24 cellular contexts compared by ENCODE assay signal in genomic region chr15:76328962-76329361, GRCh38. TPM values are rescaled to one million over a fixed set of nuclear protein-coding genes. Genes with fewer than 3 reads are reported as not detected.
DNase-seq lines count a peak whose midpoint lies in the region; ATAC-seq and TF ChIP-seq lines count a peak whose summit lies in the region.
"Had no signal": no experiment of that assay in that cellular context is flagged by ENCODE, and none has a peak within 500 bp of the region (broad histone marks: within the 10 kb centered on the region; RNA-seq: fewer than 3 reads in every experiment).

No MANE protein-coding gene starts in this region.

- H3K79me2 ChIP-seq in SK-N-SH (ENCODE audit: insufficient read depth) (no peaks in the 10 kb centered on the region), mesendoderm (ENCODE audit: control insufficient read depth, insufficient read depth, low read length) (no peaks in the 10 kb centered on the region)

- no peak overlapping the region for H3K4ac ChIP-seq in mesendoderm (ENCODE audit: low read depth, low read length)

- no peaks in the 10 kb centered on the region for H3K79me1 ChIP-seq in mesendoderm (ENCODE audit: low read length)

- TF ChIP-seq RAD21 in SK-N-SH (IDR thresholded peaks at IDR 0.05; ENCODE audit: low read length) = no peak

- no peaks in the 10 kb centered on the region for H4K20me1 ChIP-seq in SK-N-SH (ENCODE audit: insufficient read depth)

- POLR2A ChIA-PET in HEK293 (lab: Yijun Ruan, JAX) (interaction anchor here (2.8 to 3.4 kb wide), 2 partner anchors 7 to 18 kb away, joined by 20 to 24 read pairs; partner anchors contain the start of genes ETFA and ISL2), SK-N-SH (lab: Yijun Ruan, JAX) (no interaction called here)

- ATAC-seq in HG03097 (IDR thresholded peaks at IDR 0.05; ENCODE audit: low FRiP score, unreplicated experiment) = no peak

- H4K8ac ChIP-seq in mesendoderm (ENCODE audit: low read depth, low read length) = no peak overlapping the region

- H3K56ac ChIP-seq in mesendoderm (ENCODE audit: low read length) = no peak overlapping the region

- H2AFZ ChIP-seq in SK-N-SH (ENCODE audit: low read depth) = no peak overlapping the region

- no peak overlapping the region for H2BK120ac ChIP-seq in mesendoderm (ENCODE audit: low read depth, low read length)

- no peak overlapping the region for H2BK5ac ChIP-seq in mesendoderm (ENCODE audit: low read length)

- H3K9me3 ChIP-seq in HEK293 (ENCODE audit: control insufficient read depth, insufficient read depth, low read depth, low read length) = no peaks in the 10 kb centered on the region
- no peaks in the 10 kb centered on the region for H3K9me3 ChIP-seq in SK-N-SH
- H3K9me3 ChIP-seq: ascending aorta, vagina had no signal

- H3K9me2 ChIP-seq in SK-N-SH = no peaks in the 10 kb centered on the region

- no peak overlapping the region for H3K18ac ChIP-seq in mesendoderm (ENCODE audit: low read length)

- H3K27ac ChIP-seq in HEK293 (ENCODE audit: extremely low read depth, low read depth, low read length) = no peak overlapping the region
- no peak overlapping the region for H3K27ac ChIP-seq in SK-N-SH (ENCODE audit: low read depth in 2 of 2, low read length in 1 of 2)
- no peak overlapping the region for H3K27ac ChIP-seq in mesendoderm (ENCODE audit: low read depth, low read length)
- H3K27ac ChIP-seq: ascending aorta, C4-2B, neural progenitor cell, vagina had no signal

- CTCF ChIA-PET in HEK293 (lab: Yijun Ruan, JAX) (interaction anchor here (0.6 to 3.5 kb wide), 8 partner anchors 19 to 483 kb away, joined by 3 to 32 read pairs (median 6); partner anchors contain the start of gene ETFA), SK-N-SH (lab: Yijun Ruan, JAX) (interaction anchor here (1.0 to 2.8 kb wide), 7 partner anchors 11 to 142 kb away, joined by 3 to 18 read pairs (median 6); no protein-coding TSS in a partner anchor)

- no peak overlapping the region for H3K23ac ChIP-seq in mesendoderm (ENCODE audit: low read length)

- WGBS in SK-N-SH (ENCODE audit: low lambda C conversion rate) = 46% methylated on average over 4 of the region's 4 CpGs
- WGBS in mesendoderm (ENCODE audit: extremely low coverage, insufficient coverage, low lambda C conversion rate) = no CpG with 5 or more reads among the region's 4 CpGs

- TF ChIP-seq CTCF in HEK293 (tag by site-specific recombination; IDR thresholded peaks at IDR 0.05) = no peak
- no peak for TF ChIP-seq CTCF in SK-N-SH (IDR thresholded peaks at IDR 0.05)
- TF ChIP-seq CTCF in fibroblast of the aortic adventitia (IDR thresholded peaks at IDR 0.05; ENCODE audit: insufficient read depth, low read length) = no peak

- H3K9ac ChIP-seq in SK-N-SH (no peak overlapping the region), mesendoderm (ENCODE audit: low read length) (no peak overlapping the region)
- H3K9ac ChIP-seq: neural progenitor cell had no signal

- no peak for TF ChIP-seq EP300 in SK-N-SH (IDR thresholded peaks at IDR 0.05; ENCODE audit: borderline replicate concordance in 1 of 2, low read depth in 1 of 2, low read length in 1 of 2)

- peaks cover 5% of the 10 kb centered on the region for H3F3A ChIP-seq in SK-N-SH (replicated peaks; ENCODE audit: insufficient read depth)

- no peak overlapping the region for H4K5ac ChIP-seq in mesendoderm (ENCODE audit: low read length)

- H3K4me2 ChIP-seq in SK-N-SH (no peak overlapping the region), mesendoderm (ENCODE audit: low read length) (no peak overlapping the region)
- H3K4me2 ChIP-seq: neural progenitor cell had no signal

- H3K27me3 ChIP-seq in SK-N-SH (ENCODE audit: insufficient read depth) = no peaks in the 10 kb centered on the region
- no peaks in the 10 kb centered on the region for H3K27me3 ChIP-seq in mesendoderm (ENCODE audit: insufficient read depth, low read length, poor library complexity)
- H3K27me3 ChIP-seq: vagina had no signal

- H2AK5ac ChIP-seq in mesendoderm (ENCODE audit: low read length) = no peak overlapping the region

- H3K36me3 ChIP-seq in HEK293 (ENCODE audit: control insufficient read depth in 2 of 2, insufficient read depth in 1 of 2, low read length in 2 of 2) (no peaks in the 10 kb centered on the region), SK-N-SH (replicated peaks in 1 of 2; ENCODE audit: control insufficient read depth in 1 of 2, insufficient read depth in 2 of 2, low read length in 1 of 2) (no peaks in the 10 kb centered on the region), mesendoderm (ENCODE audit: control insufficient read depth, insufficient read depth, low read length) (no peaks in the 10 kb centered on the region)
- H3K36me3 ChIP-seq: ascending aorta, neural progenitor cell, vagina had no signal

- H3K4me3 ChIP-seq in HEK293 (ENCODE audit: low read depth, low read length) = no peak overlapping the region
- no peak overlapping the region for H3K4me3 ChIP-seq in SK-N-SH (ENCODE audit: low read depth in 2 of 2, low read length in 1 of 2)
- H3K4me3 ChIP-seq in fibroblast of the aortic adventitia (ENCODE audit: low read depth, low read length) = no peak overlapping the region
- H3K4me3 ChIP-seq in mesendoderm (ENCODE audit: low read length) = no peak overlapping the region
- H3K4me3 ChIP-seq: ascending aorta, lung, neural progenitor cell, vagina had no signal

- H3K4me1 ChIP-seq in HEK293 (ENCODE audit: control insufficient read depth, insufficient read depth, low read length) = peaks cover 16% of the 10 kb centered on the region
- peaks cover 0 to 2% of the 10 kb centered on the region in 2 experiments; a peak in 1 of 4 replicates for H3K4me1 ChIP-seq in SK-N-SH (ENCODE audit: control insufficient read depth in 1 of 2, insufficient read depth in 2 of 2, low read depth in 1 of 2, low read length in 1 of 2)
- no peaks in the 10 kb centered on the region for H3K4me1 ChIP-seq in mesendoderm (ENCODE audit: control insufficient read depth, low read depth, low read length)
- H3K4me1 ChIP-seq: ascending aorta, neural progenitor cell, vagina had no signal

- H2BK15ac ChIP-seq in mesendoderm (replicated peaks; ENCODE audit: low read depth) = no peak overlapping the region

- DNase-seq in ACHN (peak; percentile 67), SK-N-SH (no peak), fibroblast of the aortic adventitia (ENCODE audit: low read depth) (peak; percentile 31), globus pallidus (ENCODE audit: low spot score) (no peak), NCI-H1436 treated with DMSO at 0.1 percent for 48 hours (lab: John Stamatoyannopoulos, UW) (no peak), mesendoderm (no peak)
- DNase-seq: activated CD4-positive, alpha-beta T cell treated with anti-CD3 and anti-CD28 coated beads for 4 hours; activated naive CD4-positive, alpha-beta T cell treated with anti-CD3 and anti-CD28 coated beads for 36 hours; activated T-cell treated with anti-CD3 and anti-CD28 coated beads, Interleukin-2, amount 50 U/mL, for 48 hours; DMS 273 treated with DMSO at 0.1 percent for 48 hours; foreskin melanocyte; HFFc6; NCI-H146; SHP77 treated with DMSO at 0.1 percent for 48 hours had no signal

- in situ Hi-C loops in ACHN (cut with HindIII; ENCODE audit: low pct_ligation_motif_present, low pct_unique_long_range_greater_than_20kb, low sequenced_read_pairs) = no loop called here

TF ChIP-seq in HEK293, 187 proteins besides CTCF, POLR2A, EP300 and RAD21 (continues in another document):
- TF ChIP-seq ZNF600 (tag by site-specific recombination; IDR thresholded peaks at IDR 0.05) (peak; percentile 68), WT1 (tag by site-specific recombination; IDR thresholded peaks at IDR 0.05) (no peak)

TF ChIP-seq in SK-N-SH, 30 proteins besides CTCF, POLR2A, EP300 and RAD21:
- TF ChIP-seq MXI1 (IDR thresholded peaks at IDR 0.05; ENCODE audit: low read depth, low read length) (no peak), FOSL2 (IDR thresholded peaks at IDR 0.05; ENCODE audit: borderline replicate concordance, low read depth) (peak; percentile 21; the same call in 1 of the 2 replicates)

RNA-seq across cellular contexts. Expression of gene ISL2, which starts 7.6 kb away (rescaled TPM):
- 3.5 and 6.0 TPM in 2 replicates for polyA plus RNA-seq in SK-N-SH (2012; rRNA removed)
- 2.2 and 3.2 TPM in 2 replicates for polyA plus RNA-seq in SK-N-SH (2012; cell fraction: cytosol; rRNA removed)
- polyA plus RNA-seq in SK-N-SH (2012; cell fraction: nucleus; rRNA removed) = 23.1 and 25.6 TPM in 2 replicates
- 0.45 TPM in 1 of 2 replicates, not detected in the other for total RNA-seq in fibroblast of the aortic adventitia (ENCODE audit: low replicate concordance)
- 0.49 TPM for polyA plus RNA-seq in mesendoderm (2013, experiment 1 of 2)
- polyA plus RNA-seq in mesendoderm (2013, experiment 2 of 2) = 0.41 TPM
- total RNA-seq: activated naive CD4-positive, alpha-beta T cell treated with anti-CD3 and anti-CD28 coated beads for 36 hours; ascending aorta; posterior vena cava; skeletal muscle tissue; temporal lobe had no signal

RNA-seq across cellular contexts. Expression of gene ETFA, which starts 17.7 kb away (rescaled TPM):
- polyA plus RNA-seq in SK-N-SH (2012; rRNA removed) = 122 and 164 TPM in 2 replicates
- polyA plus RNA-seq in SK-N-SH (2012; cell fraction: cytosol; rRNA removed) = 172 and 191 TPM in 2 replicates
- polyA plus RNA-seq in SK-N-SH (2012; cell fraction: nucleus; rRNA removed) = 45.2 and 94.3 TPM in 2 replicates
- 56.1 and 87.8 TPM in 2 replicates for total RNA-seq in fibroblast of the aortic adventitia (ENCODE audit: low replicate concordance)
- polyA plus RNA-seq in mesendoderm (2013, experiment 1 of 2) = 46.7 TPM
- polyA plus RNA-seq in mesendoderm (2013, experiment 2 of 2) = 47.7 TPM

Comparison
In these comparisons a context has a peak if more than half of its experiments do, and no peak if none do; other contexts are left out.
1. DNase-seq: peak in ACHN (single experiment) and fibroblast of the aortic adventitia (single experiment); none in SK-N-SH (single experiment), globus pallidus (single experiment), NCI-H1436 treated with DMSO at 0.1 percent for 48 hours (single experiment) and mesendoderm (single experiment).